ENCODE assay signal across 11 cellular contexts in genomic region chr4:47493238-47494123, GRCh38. TPM values are rescaled to one million over a fixed set of nuclear protein-coding genes. Genes with fewer than 3 reads are reported as not detected.
DNase-seq lines count a peak whose midpoint lies in the region; ATAC-seq and TF ChIP-seq lines count a peak whose summit lies in the region.
"Had no signal": no experiment of that assay in that cellular context is flagged by ENCODE, and none has a peak within 500 bp of the region (broad histone marks: within the 10 kb centered on the region; RNA-seq: fewer than 3 reads in every experiment).

No MANE protein-coding gene starts in this region.

- intact Hi-C loops in aorta (cut with DNase I) (loop anchor here in 1 of 2 donors (5.0 kb wide), 1 partner anchor 69 kb away; no protein-coding TSS in a partner anchor), mucosa of descending colon (cut with DNase I, micrococcal nuclease) (no loop called here)

- TF ChIP-seq CTCF in mucosa of descending colon (IDR thresholded peaks at IDR 0.05), result no peak

- H3K36me3 ChIP-seq in aorta (ENCODE audit: control insufficient read depth in 1 of 2, insufficient read depth in 2 of 2, low read length in 1 of 2), result no peaks in the 10 kb centered on the region
- H3K36me3 ChIP-seq in mucosa of descending colon (ENCODE audit: low read depth), result no peaks in the 10 kb centered on the region
- no peaks in the 10 kb centered on the region for H3K36me3 ChIP-seq in H7 (replicated peaks; ENCODE audit: control insufficient read depth, insufficient read depth, low read length)

- H3K4me3 ChIP-seq in aorta (ENCODE audit: low read length in 2 of 2), result no peak overlapping the region
- H3K4me3 ChIP-seq in mucosa of descending colon, result no peak overlapping the region
- no peak overlapping the region for H3K4me3 ChIP-seq in H7 (ENCODE audit: insufficient read depth, low read depth, low read length)

- peak; percentile 47 for ATAC-seq in GM19025 (IDR thresholded peaks at IDR 0.05; ENCODE audit: low read depth, unreplicated experiment)
- peak; percentile 78 for ATAC-seq in HG02610 (IDR thresholded peaks at IDR 0.05; ENCODE audit: unreplicated experiment)
- peak; percentile 45 for ATAC-seq in HG03520 (IDR thresholded peaks at IDR 0.05; ENCODE audit: unreplicated experiment)
- no peak for ATAC-seq in aorta (ENCODE audit: low FRiP score)
- ATAC-seq in GM21423 (IDR thresholded peaks at IDR 0.05; ENCODE audit: unreplicated experiment), result no peak
- ATAC-seq in mucosa of descending colon, result no peak
- ATAC-seq: Panc1 had no signal

- H3K27ac ChIP-seq in aorta (ENCODE audit: low read depth in 1 of 2, low read length in 2 of 2), result peak overlapping the region; percentile 15 to 56

- H3K4me1 ChIP-seq in aorta (ENCODE audit: control insufficient read depth in 1 of 2, insufficient read depth in 2 of 2, low read length in 2 of 2) (peaks cover 5 to 6% of the 10 kb centered on the region in 2 donors), mucosa of descending colon (ENCODE audit: low read depth) (no peaks in the 10 kb centered on the region)
- H3K4me1 ChIP-seq: Caco-2 had no signal

- DNase-seq in aorta, result no peak
- no peak for DNase-seq in mucosa of descending colon
- DNase-seq in H7, result no peak
- DNase-seq: Caco-2, dermis blood vessel endothelial cell, T-helper 2 cell had no signal

- H3K9me3 ChIP-seq in aorta (ENCODE audit: control insufficient read depth, low read length), result no peaks in the 10 kb centered on the region
- H3K9me3 ChIP-seq in mucosa of descending colon, result no peaks in the 10 kb centered on the region
- H3K9me3 ChIP-seq: Caco-2 had no signal

- H3K27me3 ChIP-seq in aorta (ENCODE audit: control insufficient read depth in 1 of 2, insufficient read depth in 2 of 2, low read length in 1 of 2), result no peaks in the 10 kb centered on the region
- no peaks in the 10 kb centered on the region for H3K27me3 ChIP-seq in H7 (ENCODE audit: control insufficient read depth, insufficient read depth, low read length)

- 65 to 67% methylated on average over 3 of the region's 3 CpGs for WGBS in aorta, 2 donors

RNA-seq across cellular contexts. Expression of gene ATP10D, which starts 8.4 kb away (rescaled TPM):
- total RNA-seq in aorta (10 to 100 TPM; 55.6 to 57.4 TPM), mucosa of descending colon (10 to 100 TPM in 2 of 3 donors, 1 to 10 TPM in 1; 9.9 to 24.9 (median 11.4) TPM)
- 10 to 100 TPM in 1 of 2 donors, 1 to 10 TPM in 1; 9.3 to 26.9 TPM for polyA plus RNA-seq in aorta
- total RNA-seq in H7 (2014; rRNA removed; shearing (Covaris generic)), result 0.63 and 0.66 TPM in 2 replicates

RNA-seq across cellular contexts. Expression of gene COMMD8, which starts 30.0 kb away (rescaled TPM):
- total RNA-seq in aorta, result 10 to 100 TPM in 1 of 2 donors, 1 to 10 TPM in 1; 10.0 to 11.7 TPM
- 10 to 100 TPM; 19.7 to 29.8 TPM for polyA plus RNA-seq in aorta
- total RNA-seq in mucosa of descending colon, result 10 to 100 TPM; 11.3 to 16.4 (median 14.5) TPM
- total RNA-seq in H7 (2014; rRNA removed; shearing (Covaris generic)), result 12.4 and 13.5 TPM in 2 replicates

Comparison
In these comparisons a context has a peak if more than half of its experiments do, and no peak if none do; other contexts are left out.
1. ATAC-seq: peak in GM19025 (single experiment), HG02610 (single experiment) and HG03520 (single experiment); none in aorta (single experiment), GM21423 (single experiment) and mucosa of descending colon (single experiment).